In genomic region chr11:64444838-64445441, GRCh38 we compare ENCODE assay signal across 12 cellular contexts.
DNase-seq lines count a peak whose midpoint lies in the region; ATAC-seq and TF ChIP-seq lines count a peak whose summit lies in the region.
"Had no signal": no experiment of that assay in that cellular context is flagged by ENCODE, and none has a peak within 500 bp of the region (broad histone marks: within the 10 kb centered on the region; RNA-seq: fewer than 3 reads in every experiment).

No MANE protein-coding gene starts in this region.

- no peak for TF ChIP-seq CTCF in WTC11 (IDR thresholded peaks at IDR 0.05)

- POLR2A ChIA-PET in WTC11 (lab: Charles Lee): no interaction called here

- DNase-seq in ELF-1 (ENCODE audit: low read depth, low spot score) (peak; percentile 63), HS-27A (ENCODE audit: low read depth) (peak; percentile 15), WTC11 (ENCODE audit: low spot score) (no peak), islet precursor cell (peak; percentile 50), superior temporal gyrus (ENCODE audit: extremely low spot score) (no peak)
- DNase-seq in activated naive CD4-positive, alpha-beta T cell treated with anti-CD3 and anti-CD28 coated beads for 36 hours: no peak
- DNase-seq: activated T-cell treated with anti-CD3 and anti-CD28 coated beads, Interleukin-2, amount 50 U/mL, for 1 hour; cortex of kidney; natural killer cell; NCI-H1092; transverse colon had no signal

- CTCF ChIA-PET in WTC11 (lab: Charles Lee): interaction anchor here (1.2 to 1.4 kb wide), 2 partner anchors 90 to 205 kb away, joined by 5 to 7 read pairs; no protein-coding TSS in a partner anchor
- CTCF ChIA-PET in activated naive CD4-positive, alpha-beta T cell treated with anti-CD3 and anti-CD28 coated beads for 36 hours (lab: Charles Lee): interaction anchor here (1.1 kb wide), 2 partner anchors 204 to 207 kb away, joined by 3 read pairs; no protein-coding TSS in a partner anchor

- peaks cover 59% of the 10 kb centered on the region for H3K27me3 Mint-ChIP-seq in WTC11 (ENCODE audit: low read depth)
- peaks cover 15% of the 10 kb centered on the region for H3K27me3 Mint-ChIP-seq in activated naive CD4-positive, alpha-beta T cell treated with anti-CD3 and anti-CD28 coated beads for 36 hours (ENCODE audit: low read depth)

- intact Hi-C loops in activated naive CD4-positive, alpha-beta T cell treated with anti-CD3 and anti-CD28 coated beads for 36 hours (cut with micrococcal nuclease): no loop called here

- no peaks in the 10 kb centered on the region for H3K36me3 Mint-ChIP-seq in WTC11
- no peaks in the 10 kb centered on the region for H3K36me3 Mint-ChIP-seq in activated naive CD4-positive, alpha-beta T cell treated with anti-CD3 and anti-CD28 coated beads for 36 hours (ENCODE audit: low read depth)
- H3K36me3 Mint-ChIP-seq: natural killer cell had no signal

- ATAC-seq in WTC11 (no peak), HG03135 (IDR thresholded peaks at IDR 0.05; ENCODE audit: unreplicated experiment) (no peak)
- ATAC-seq: natural killer cell had no signal

- peaks cover 21% of the 10 kb centered on the region for H3K4me1 Mint-ChIP-seq in WTC11
- peaks cover 17% of the 10 kb centered on the region for H3K4me1 Mint-ChIP-seq in activated naive CD4-positive, alpha-beta T cell treated with anti-CD3 and anti-CD28 coated beads for 36 hours (ENCODE audit: low read depth)

- no peak overlapping the region for H3K4me3 Mint-ChIP-seq in WTC11
- no peak overlapping the region for H3K4me3 Mint-ChIP-seq in activated naive CD4-positive, alpha-beta T cell treated with anti-CD3 and anti-CD28 coated beads for 36 hours
- H3K4me3 Mint-ChIP-seq: natural killer cell had no signal

- peaks cover 7% of the 10 kb centered on the region for H3K9me3 Mint-ChIP-seq in WTC11
- no peaks in the 10 kb centered on the region for H3K9me3 Mint-ChIP-seq in activated naive CD4-positive, alpha-beta T cell treated with anti-CD3 and anti-CD28 coated beads for 36 hours
- H3K9me3 Mint-ChIP-seq: natural killer cell had no signal

- H3K27ac Mint-ChIP-seq in WTC11: no peak overlapping the region
- no peak overlapping the region for H3K27ac Mint-ChIP-seq in activated naive CD4-positive, alpha-beta T cell treated with anti-CD3 and anti-CD28 coated beads for 36 hours
- H3K27ac Mint-ChIP-seq: natural killer cell had no signal

TF ChIP-seq in WTC11, 78 proteins besides CTCF, POLR2A, EP300 and RAD21:
- TF ChIP-seq NFYB (CRISPR knock-in tag; conservative IDR thresholded peaks at IDR 0.05; ENCODE audit: low read depth): peak; percentile 59; the same call in 1 of the 2 replicates
- TF ChIP-seq TEAD4 (CRISPR knock-in tag; IDR thresholded peaks at IDR 0.05): no peak
- no peak for TF ChIP-seq HMGA2 (CRISPR knock-in tag; IDR thresholded peaks at IDR 0.05)
- TF ChIP-seq, protein P1, sequence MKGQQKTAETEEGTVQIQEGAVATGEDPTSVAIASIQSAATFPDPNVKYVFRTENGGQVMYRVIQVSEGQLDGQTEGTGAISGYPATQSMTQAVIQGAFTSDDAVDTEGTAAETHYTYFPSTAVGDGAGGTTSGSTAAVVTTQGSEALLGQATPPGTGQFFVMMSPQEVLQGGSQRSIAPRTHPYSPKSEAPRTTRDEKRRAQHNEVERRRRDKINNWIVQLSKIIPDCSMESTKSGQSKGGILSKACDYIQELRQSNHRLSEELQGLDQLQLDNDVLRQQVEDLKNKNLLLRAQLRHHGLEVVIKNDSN (CRISPR knock-in tag; IDR thresholded peaks at IDR 0.05): peak; percentile 90
- TF ChIP-seq, protein P2, sequence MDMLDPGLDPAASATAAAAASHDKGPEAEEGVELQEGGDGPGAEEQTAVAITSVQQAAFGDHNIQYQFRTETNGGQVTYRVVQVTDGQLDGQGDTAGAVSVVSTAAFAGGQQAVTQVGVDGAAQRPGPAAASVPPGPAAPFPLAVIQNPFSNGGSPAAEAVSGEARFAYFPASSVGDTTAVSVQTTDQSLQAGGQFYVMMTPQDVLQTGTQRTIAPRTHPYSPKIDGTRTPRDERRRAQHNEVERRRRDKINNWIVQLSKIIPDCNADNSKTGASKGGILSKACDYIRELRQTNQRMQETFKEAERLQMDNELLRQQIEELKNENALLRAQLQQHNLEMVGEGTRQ (CRISPR knock-in tag; IDR thresholded peaks at IDR 0.05): peak; percentile 94
- TF ChIP-seq ATF1 (CRISPR knock-in tag; IDR thresholded peaks at IDR 0.05): no peak

Comparison
In these comparisons a context has a peak if more than half of its experiments do, and no peak if none do; other contexts are left out.
1. DNase-seq: peak in ELF-1 (single experiment), HS-27A (single experiment) and islet precursor cell (single experiment); none in WTC11 (single experiment), superior temporal gyrus (single experiment) and activated naive CD4-positive, alpha-beta T cell treated with anti-CD3 and anti-CD28 coated beads for 36 hours (single experiment).